Comparison of ENCODE assay signal across 8 cellular contexts in genomic region chr2:103161456-103162289, GRCh38.
DNase-seq lines count a peak whose midpoint lies in the region; ATAC-seq and TF ChIP-seq lines count a peak whose summit lies in the region.

No MANE protein-coding gene starts in this region.

- no peak overlapping the region for H3K4me3 Mint-ChIP-seq in mesothelial cell of epicardium

- H3K27me3 Mint-ChIP-seq in mesothelial cell of epicardium (ENCODE audit: low read depth) = peaks cover 50% of the 10 kb centered on the region

- no peaks in the 10 kb centered on the region for H3K36me3 Mint-ChIP-seq in mesothelial cell of epicardium

- peak; percentile 79 for ATAC-seq in GM18909 (IDR thresholded peaks at IDR 0.05; ENCODE audit: poor library complexity, unreplicated experiment)

- H3K27ac Mint-ChIP-seq in mesothelial cell of epicardium = no peak overlapping the region

- no peaks in the 10 kb centered on the region for H3K4me1 Mint-ChIP-seq in mesothelial cell of epicardium

- DNase-seq in COR-L47 (lab: John Stamatoyannopoulos, UW) = peak; percentile 52
- peak; percentile 11 for DNase-seq in HS-5 (ENCODE audit: low read depth)
- peak; percentile 29 for DNase-seq in NOMO-1 treated with DMSO at 0.1 percent for 48 hours (lab: John Stamatoyannopoulos, UW; ENCODE audit: unreplicated experiment)
- peak; percentile 59 for DNase-seq in dermis blood vessel endothelial cell
- DNase-seq in mesothelial cell of epicardium (ENCODE audit: low spot score in 2 of 2, unreplicated experiment in 2 of 2) = no peak
- no peak for DNase-seq in NCI-H187 treated with DMSO at 0.1 percent for 48 hours (lab: John Stamatoyannopoulos, UW)
- no peak for DNase-seq in activated CD4-positive, alpha-beta T cell treated with anti-CD3 and anti-CD28 coated beads for 1 hour

- TF ChIP-seq CTCF in mesothelial cell of epicardium (IDR thresholded peaks at IDR 0.05; ENCODE audit: unreplicated experiment) = peak; percentile 78

- H3K9me3 Mint-ChIP-seq in mesothelial cell of epicardium = no peaks in the 10 kb centered on the region

Comparison
In these comparisons a context has a peak if more than half of its experiments do, and no peak if none do; other contexts are left out.
1. DNase-seq: peak in COR-L47 (single experiment), HS-5 (single experiment), NOMO-1 treated with DMSO at 0.1 percent for 48 hours (single experiment) and dermis blood vessel endothelial cell (single experiment); none in mesothelial cell of epicardium (0 of 2), NCI-H187 treated with DMSO at 0.1 percent for 48 hours (single experiment) and activated CD4-positive, alpha-beta T cell treated with anti-CD3 and anti-CD28 coated beads for 1 hour (single experiment).